Comparison of ENCODE assay signal across 39 cellular contexts in genomic region chr10:106169241-106169640, GRCh38.
"Had no signal": no experiment of that assay in that cellular context is flagged by ENCODE, and none has a peak within 500 bp of the region (broad histone marks: within the 10 kb centered on the region; RNA-seq: fewer than 3 reads in every experiment).

No MANE protein-coding gene starts in this region.

- H3K4me1 ChIP-seq: adrenal gland, ascending aorta, body of pancreas, breast epithelium had no signal

- H3K27ac Mint-ChIP-seq: activated naive CD4-positive, alpha-beta T cell treated with anti-CD3 and anti-CD28 coated beads for 36 hours; activated naive CD4-positive, alpha-beta T cell treated with anti-CD3 and anti-CD28 coated beads, Interleukin-2, amount 10 ng/mL, durations not matched to agents 7 days and 5 days; activated naive CD4-positive, alpha-beta T cell treated with anti-CD3 and anti-CD28 coated beads, Interleukin-2, amount 50 U/mL, for 24 hours; activated naive CD4-positive, alpha-beta T cell treated with anti-CD3 and anti-CD28 coated beads, Interleukin-2, amount 50 U/mL, for 72 hours; activated naive CD8-positive, alpha-beta T cell; activated naive CD8-positive, alpha-beta T cell treated with anti-CD3 and anti-CD28 coated beads for 36 hours; activated naive CD8-positive, alpha-beta T cell treated with anti-CD3 and anti-CD28 coated beads, Interleukin-2, amount 10 ng/mL, durations not matched to agents 7 days and 5 days; activated naive CD8-positive, alpha-beta T cell treated with anti-CD3 and anti-CD28 coated beads, Interleukin-2, amount 50 U/mL, for 24 hours; activated T-cell treated with anti-CD3 and anti-CD28 coated beads, Interleukin-2, amount 50 U/mL, for 24 hours; activated T-cell treated with anti-CD3 and anti-CD28 coated beads, Interleukin-2, amount 50 U/mL, for 72 hours; activated T-helper 1 cell treated with anti-CD3 and anti-CD28 coated beads, Interleukin-12 subunit alpha, Interleukin-12 subunit beta, Interleukin-2, Interleukin-4 antibody, amounts not matched to agents 30 ng/mL and 10 ng/mL and 1 ng/mL, durations not matched to agents 14 hours and 24 hours and 36 hours; activated T-helper 17 cell treated with anti-CD3 and anti-CD28 coated beads, Interleukin-2, amount 50 U/mL, for 72 hours; activated T-helper 2 cell treated with anti-CD3 and anti-CD28 coated beads, Interferon-gamma antibody, Interleukin-2, Interleukin-4, amounts not matched to agents 10 μg/mL and 5 μg/mL and 100 μg/mL, durations not matched to agents 14 hours and 24 hours and 36 hours; brain had no signal

- ATAC-seq: activated naive CD4-positive, alpha-beta T cell treated with anti-CD3 and anti-CD28 coated beads, Interleukin-2, amount 50 U/mL, for 72 hours; activated naive CD8-positive, alpha-beta T cell treated with anti-CD3 and anti-CD28 coated beads, Interleukin-2, amount 50 U/mL, for 24 hours; activated T-cell treated with anti-CD3 and anti-CD28 coated beads, Interleukin-2, amount 50 U/mL, for 4 hours; activated T-cell treated with anti-CD3 and anti-CD28 coated beads, Interleukin-2, amount 50 U/mL, for 72 hours; activated T-helper 17 cell treated with anti-CD3 and anti-CD28 coated beads, Interleukin-2, amount 50 U/mL, for 72 hours; body of pancreas had no signal

- H3K9me3 Mint-ChIP-seq: activated naive CD4-positive, alpha-beta T cell treated with anti-CD3 and anti-CD28 coated beads for 36 hours; activated naive CD4-positive, alpha-beta T cell treated with anti-CD3 and anti-CD28 coated beads, Interleukin-2, amount 10 ng/mL, durations not matched to agents 7 days and 5 days; activated naive CD4-positive, alpha-beta T cell treated with anti-CD3 and anti-CD28 coated beads, Interleukin-2, amount 50 U/mL, for 24 hours; activated naive CD8-positive, alpha-beta T cell treated with anti-CD3 and anti-CD28 coated beads for 36 hours; activated naive CD8-positive, alpha-beta T cell treated with anti-CD3 and anti-CD28 coated beads, Interleukin-2, amount 10 ng/mL, durations not matched to agents 7 days and 5 days; activated naive CD8-positive, alpha-beta T cell treated with anti-CD3 and anti-CD28 coated beads, Interleukin-2, amount 50 U/mL, for 24 hours; activated T-cell treated with anti-CD3 and anti-CD28 coated beads, Interleukin-2, amount 50 U/mL, for 4 hours; activated T-helper 1 cell treated with anti-CD3 and anti-CD28 coated beads, Interleukin-12 subunit alpha, Interleukin-12 subunit beta, Interleukin-2, Interleukin-4 antibody, amounts not matched to agents 30 ng/mL and 10 ng/mL and 1 ng/mL, durations not matched to agents 14 hours and 24 hours and 36 hours; activated T-helper 2 cell treated with anti-CD3 and anti-CD28 coated beads, Interferon-gamma antibody, Interleukin-2, Interleukin-4, amounts not matched to agents 10 μg/mL and 5 μg/mL and 100 μg/mL, durations not matched to agents 14 hours and 24 hours and 36 hours had no signal

- H3K9me3 ChIP-seq: adrenal gland, ascending aorta, breast epithelium had no signal

- H3K4me3 Mint-ChIP-seq: activated naive CD4-positive, alpha-beta T cell treated with anti-CD3 and anti-CD28 coated beads for 36 hours; activated naive CD4-positive, alpha-beta T cell treated with anti-CD3 and anti-CD28 coated beads, Interleukin-2, amount 10 ng/mL, durations not matched to agents 7 days and 5 days; activated naive CD4-positive, alpha-beta T cell treated with anti-CD3 and anti-CD28 coated beads, Interleukin-2, amount 50 U/mL, for 24 hours; activated naive CD8-positive, alpha-beta T cell; activated naive CD8-positive, alpha-beta T cell treated with anti-CD3 and anti-CD28 coated beads for 36 hours; activated naive CD8-positive, alpha-beta T cell treated with anti-CD3 and anti-CD28 coated beads, Interleukin-2, amount 10 ng/mL, durations not matched to agents 7 days and 5 days; activated naive CD8-positive, alpha-beta T cell treated with anti-CD3 and anti-CD28 coated beads, Interleukin-2, amount 50 U/mL, for 24 hours; activated T-cell treated with anti-CD3 and anti-CD28 coated beads, Interleukin-2, amount 50 U/mL, for 24 hours; activated T-cell treated with anti-CD3 and anti-CD28 coated beads, Interleukin-2, amount 50 U/mL, for 4 hours; activated T-cell treated with anti-CD3 and anti-CD28 coated beads, Interleukin-2, amount 50 U/mL, for 72 hours; activated T-helper 1 cell treated with anti-CD3 and anti-CD28 coated beads, Interleukin-12 subunit alpha, Interleukin-12 subunit beta, Interleukin-2, Interleukin-4 antibody, amounts not matched to agents 30 ng/mL and 10 ng/mL and 1 ng/mL, durations not matched to agents 14 hours and 24 hours and 36 hours; activated T-helper 17 cell treated with anti-CD3 and anti-CD28 coated beads, Interleukin-2, amount 50 U/mL, for 72 hours; brain; central memory CD8-positive, alpha-beta T cell had no signal

- H3K36me3 Mint-ChIP-seq: activated naive CD4-positive, alpha-beta T cell treated with anti-CD3 and anti-CD28 coated beads, Interleukin-2, amount 10 ng/mL, durations not matched to agents 7 days and 5 days; activated naive CD4-positive, alpha-beta T cell treated with anti-CD3 and anti-CD28 coated beads, Interleukin-2, amount 50 U/mL, for 24 hours; activated naive CD4-positive, alpha-beta T cell treated with anti-CD3 and anti-CD28 coated beads, Interleukin-2, amount 50 U/mL, for 72 hours; activated naive CD8-positive, alpha-beta T cell; activated naive CD8-positive, alpha-beta T cell treated with anti-CD3 and anti-CD28 coated beads for 36 hours; activated naive CD8-positive, alpha-beta T cell treated with anti-CD3 and anti-CD28 coated beads, Interleukin-2, amount 10 ng/mL, durations not matched to agents 7 days and 5 days; brain had no signal

- H3K27ac ChIP-seq: adrenal gland, ascending aorta, body of pancreas, brain microvascular endothelial cell, breast epithelium, cardiac muscle cell had no signal

- H3K27me3 ChIP-seq: adrenal gland, ascending aorta, body of pancreas, brain microvascular endothelial cell, breast epithelium, cardiac muscle cell had no signal

- DNase-seq: activated effector memory CD4-positive, alpha-beta T cell treated with anti-CD3 and anti-CD28 coated beads, Interleukin-2, amount 50 U/mL, for 16 hours; activated effector memory CD4-positive, alpha-beta T cell treated with Interleukin-2 at 50 U/mL for 16 hours; activated gamma-delta T cell; activated gamma-delta T cell treated with Interleukin-2 at 50 U/mL for 16 hours; activated naive CD4-positive, alpha-beta T cell; activated naive CD4-positive, alpha-beta T cell treated with anti-CD3 and anti-CD28 coated beads for 36 hours; activated naive CD4-positive, alpha-beta T cell treated with anti-CD3 and anti-CD28 coated beads, Interleukin-2, amount 10 ng/mL, durations not matched to agents 7 days and 5 days; activated naive CD4-positive, alpha-beta T cell treated with anti-CD3 and anti-CD28 coated beads, Interleukin-2, amount 50 U/mL, for 16 hours; activated naive CD4-positive, alpha-beta T cell treated with Interleukin-2 at 50 U/mL for 16 hours; activated naive CD8-positive, alpha-beta T cell treated with anti-CD3 and anti-CD28 coated beads for 36 hours; activated naive CD8-positive, alpha-beta T cell treated with anti-CD3 and anti-CD28 coated beads, Interleukin-2, amount 10 ng/mL, durations not matched to agents 7 days and 5 days; activated naive CD8-positive, alpha-beta T cell treated with anti-CD3 and anti-CD28 coated beads, Interleukin-2, amount 50 U/mL, for 24 hours; activated T-cell treated with anti-CD3 and anti-CD28 coated beads for 4 hours; activated T-cell treated with anti-CD3 and anti-CD28 coated beads, Interleukin-2, amount 50 U/mL, for 1 hour; activated T-cell treated with anti-CD3 and anti-CD28 coated beads, Interleukin-2, amount 50 U/mL, for 24 hours; activated T-cell treated with anti-CD3 and anti-CD28 coated beads, Interleukin-2, amount 50 U/mL, for 4 hours; activated T-cell treated with anti-CD3 and anti-CD28 coated beads, Interleukin-2, amount 50 U/mL, for 48 hours; activated T-cell treated with anti-CD3 and anti-CD28 coated beads, Interleukin-2, amount 50 U/mL, for 72 hours; adrenal gland; amniotic stem cell; amygdala; anterior cingulate cortex; aorta; body of pancreas; brain microvascular endothelial cell; caudate nucleus; central memory CD4-positive, alpha-beta T cell; cerebellar nuclear complex had no signal

- H3K4me1 Mint-ChIP-seq: activated naive CD4-positive, alpha-beta T cell treated with anti-CD3 and anti-CD28 coated beads, Interleukin-2, amount 10 ng/mL, durations not matched to agents 7 days and 5 days; activated naive CD4-positive, alpha-beta T cell treated with anti-CD3 and anti-CD28 coated beads, Interleukin-2, amount 50 U/mL, for 24 hours; activated naive CD8-positive, alpha-beta T cell treated with anti-CD3 and anti-CD28 coated beads for 36 hours; activated naive CD8-positive, alpha-beta T cell treated with anti-CD3 and anti-CD28 coated beads, Interleukin-2, amount 10 ng/mL, durations not matched to agents 7 days and 5 days; activated naive CD8-positive, alpha-beta T cell treated with anti-CD3 and anti-CD28 coated beads, Interleukin-2, amount 50 U/mL, for 24 hours; activated T-helper 17 cell treated with anti-CD3 and anti-CD28 coated beads, Interleukin-2, amount 50 U/mL, for 72 hours; central memory CD8-positive, alpha-beta T cell had no signal

- H3K4me3 ChIP-seq: adrenal gland, ascending aorta, body of pancreas, breast epithelium, cardiac muscle cell had no signal

- H3K27me3 Mint-ChIP-seq: activated naive CD4-positive, alpha-beta T cell treated with anti-CD3 and anti-CD28 coated beads, Interleukin-2, amount 10 ng/mL, durations not matched to agents 7 days and 5 days; activated naive CD8-positive, alpha-beta T cell; activated naive CD8-positive, alpha-beta T cell treated with anti-CD3 and anti-CD28 coated beads for 36 hours; activated naive CD8-positive, alpha-beta T cell treated with anti-CD3 and anti-CD28 coated beads, Interleukin-2, amount 10 ng/mL, durations not matched to agents 7 days and 5 days; activated naive CD8-positive, alpha-beta T cell treated with anti-CD3 and anti-CD28 coated beads, Interleukin-2, amount 50 U/mL, for 24 hours; activated T-cell treated with anti-CD3 and anti-CD28 coated beads, Interleukin-2, amount 50 U/mL, for 24 hours; activated T-helper 17 cell treated with anti-CD3 and anti-CD28 coated beads, Interleukin-2, amount 50 U/mL, for 72 hours; brain; central memory CD8-positive, alpha-beta T cell had no signal

- H3K36me3 ChIP-seq: adrenal gland, ascending aorta, brain microvascular endothelial cell, breast epithelium, cardiac muscle cell had no signal
